In genomic region chr9:128102861-128103588, GRCh38 we compare ENCODE assay signal across 1 cellular context.
TF ChIP-seq lines count a peak whose summit lies in the region.

No MANE protein-coding gene starts in this region.

TF ChIP-seq in HepG2, 621 proteins besides CTCF, POLR2A, EP300 and RAD21 (continued from another document and continues in another):
- TF ChIP-seq, protein P1, sequence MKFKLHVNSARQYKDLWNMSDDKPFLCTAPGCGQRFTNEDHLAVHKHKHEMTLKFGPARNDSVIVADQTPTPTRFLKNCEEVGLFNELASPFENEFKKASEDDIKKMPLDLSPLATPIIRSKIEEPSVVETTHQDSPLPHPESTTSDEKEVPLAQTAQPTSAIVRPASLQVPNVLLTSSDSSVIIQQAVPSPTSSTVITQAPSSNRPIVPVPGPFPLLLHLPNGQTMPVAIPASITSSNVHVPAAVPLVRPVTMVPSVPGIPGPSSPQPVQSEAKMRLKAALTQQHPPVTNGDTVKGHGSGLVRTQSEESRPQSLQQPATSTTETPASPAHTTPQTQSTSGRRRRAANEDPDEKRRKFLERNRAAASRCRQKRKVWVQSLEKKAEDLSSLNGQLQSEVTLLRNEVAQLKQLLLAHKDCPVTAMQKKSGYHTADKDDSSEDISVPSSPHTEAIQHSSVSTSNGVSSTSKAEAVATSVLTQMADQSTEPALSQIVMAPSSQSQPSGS (CRISPR knock-in tag; IDR thresholded peaks at IDR 0.05): peak; percentile 97
- peak; percentile 88 for TF ChIP-seq ZMYM3 (CRISPR knock-in tag; IDR thresholded peaks at IDR 0.05)
- peak; percentile 12 for TF ChIP-seq YY1 (IDR thresholded peaks at IDR 0.05; ENCODE audit: insufficient read depth, insufficient replicate concordance, low read depth, low read length)
- TF ChIP-seq, protein P2, sequence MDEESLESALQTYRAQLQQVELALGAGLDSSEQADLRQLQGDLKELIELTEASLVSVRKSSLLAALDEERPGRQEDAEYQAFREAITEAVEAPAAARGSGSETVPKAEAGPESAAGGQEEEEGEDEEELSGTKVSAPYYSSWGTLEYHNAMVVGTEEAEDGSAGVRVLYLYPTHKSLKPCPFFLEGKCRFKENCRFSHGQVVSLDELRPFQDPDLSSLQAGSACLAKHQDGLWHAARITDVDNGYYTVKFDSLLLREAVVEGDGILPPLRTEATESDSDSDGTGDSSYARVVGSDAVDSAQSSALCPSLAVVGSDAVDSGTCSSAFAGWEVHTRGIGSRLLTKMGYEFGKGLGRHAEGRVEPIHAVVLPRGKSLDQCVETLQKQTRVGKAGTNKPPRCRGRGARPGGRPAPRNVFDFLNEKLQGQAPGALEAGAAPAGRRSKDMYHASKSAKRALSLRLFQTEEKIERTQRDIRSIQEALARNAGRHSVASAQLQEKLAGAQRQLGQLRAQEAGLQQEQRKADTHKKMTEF (CRISPR knock-in tag; IDR thresholded peaks at IDR 0.05): peak; percentile 98
- TF ChIP-seq ZNF547 (CRISPR knock-in tag; IDR thresholded peaks at IDR 0.05): peak; percentile 93; the same call in 1 of the 2 replicates
- peak; percentile 91 for TF ChIP-seq ZNF296 (CRISPR knock-in tag; conservative IDR thresholded peaks at IDR 0.05)
- peak; percentile 80 for TF ChIP-seq ZKSCAN8 (CRISPR knock-in tag; IDR thresholded peaks at IDR 0.05; ENCODE audit: borderline replicate concordance)
- TF ChIP-seq MTA3 (CRISPR knock-in tag; IDR thresholded peaks at IDR 0.05): no peak
- TF ChIP-seq ZNF20 (CRISPR knock-in tag; IDR thresholded peaks at IDR 0.05): no peak
- peak; percentile 82 for TF ChIP-seq UBTF (CRISPR knock-in tag; IDR thresholded peaks at IDR 0.05)
- TF ChIP-seq, protein P3, sequence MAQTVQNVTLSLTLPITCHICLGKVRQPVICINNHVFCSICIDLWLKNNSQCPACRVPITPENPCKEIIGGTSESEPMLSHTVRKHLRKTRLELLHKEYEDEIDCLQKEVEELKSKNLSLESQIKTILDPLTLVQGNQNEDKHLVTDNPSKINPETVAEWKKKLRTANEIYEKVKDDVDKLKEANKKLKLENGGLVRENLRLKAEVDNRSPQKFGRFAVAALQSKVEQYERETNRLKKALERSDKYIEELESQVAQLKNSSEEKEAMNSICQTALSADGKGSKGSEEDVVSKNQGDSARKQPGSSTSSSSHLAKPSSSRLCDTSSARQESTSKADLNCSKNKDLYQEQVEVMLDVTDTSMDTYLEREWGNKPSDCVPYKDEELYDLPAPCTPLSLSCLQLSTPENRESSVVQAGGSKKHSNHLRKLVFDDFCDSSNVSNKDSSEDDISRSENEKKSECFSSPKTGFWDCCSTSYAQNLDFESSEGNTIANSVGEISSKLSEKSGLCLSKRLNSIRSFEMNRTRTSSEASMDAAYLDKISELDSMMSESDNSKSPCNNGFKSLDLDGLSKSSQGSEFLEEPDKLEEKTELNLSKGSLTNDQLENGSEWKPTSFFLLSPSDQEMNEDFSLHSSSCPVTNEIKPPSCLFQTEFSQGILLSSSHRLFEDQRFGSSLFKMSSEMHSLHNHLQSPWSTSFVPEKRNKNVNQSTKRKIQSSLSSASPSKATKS (CRISPR knock-in tag; IDR thresholded peaks at IDR 0.05): no peak
- no peak; the same call in 1 of the 2 replicates for TF ChIP-seq ZNF724P (CRISPR knock-in tag; IDR thresholded peaks at IDR 0.05; ENCODE audit: borderline replicate concordance)
- peak; percentile 96 for TF ChIP-seq KDM5B (CRISPR knock-in tag; IDR thresholded peaks at IDR 0.05; ENCODE audit: borderline replicate concordance)
- no peak for TF ChIP-seq SP1 (IDR thresholded peaks at IDR 0.05)
- 0 out of 2 replicates have a peak, but pooled peaks have one; percentile 30 for TF ChIP-seq SP1 (CRISPR knock-in tag; IDR thresholded peaks at IDR 0.05)
- TF ChIP-seq THRA (CRISPR knock-in tag; IDR thresholded peaks at IDR 0.05; ENCODE audit: borderline replicate concordance): peak; percentile 98
- no peak for TF ChIP-seq RAD51 (IDR thresholded peaks at IDR 0.05; ENCODE audit: borderline replicate concordance)
- TF ChIP-seq GMEB1 (CRISPR knock-in tag; IDR thresholded peaks at IDR 0.05; ENCODE audit: borderline replicate concordance): peak; percentile 80; the same call in 1 of the 2 replicates
- peak; percentile 89; the same call in 1 of the 2 replicates for TF ChIP-seq ZNF333 (CRISPR knock-in tag; IDR thresholded peaks at IDR 0.05; ENCODE audit: borderline replicate concordance)
- peak; percentile 80 for TF ChIP-seq ZNF253 (CRISPR knock-in tag; IDR thresholded peaks at IDR 0.05; ENCODE audit: borderline replicate concordance)
- no peak for TF ChIP-seq ADNP (CRISPR knock-in tag; IDR thresholded peaks at IDR 0.05)
- TF ChIP-seq ZMYM2 (CRISPR knock-in tag; IDR thresholded peaks at IDR 0.05): peak; percentile 89
- TF ChIP-seq SNAI1 (CRISPR knock-in tag; IDR thresholded peaks at IDR 0.05; ENCODE audit: borderline replicate concordance): 0 out of 2 replicates have a peak, but pooled peaks have one; percentile 79
- TF ChIP-seq, protein P4, sequence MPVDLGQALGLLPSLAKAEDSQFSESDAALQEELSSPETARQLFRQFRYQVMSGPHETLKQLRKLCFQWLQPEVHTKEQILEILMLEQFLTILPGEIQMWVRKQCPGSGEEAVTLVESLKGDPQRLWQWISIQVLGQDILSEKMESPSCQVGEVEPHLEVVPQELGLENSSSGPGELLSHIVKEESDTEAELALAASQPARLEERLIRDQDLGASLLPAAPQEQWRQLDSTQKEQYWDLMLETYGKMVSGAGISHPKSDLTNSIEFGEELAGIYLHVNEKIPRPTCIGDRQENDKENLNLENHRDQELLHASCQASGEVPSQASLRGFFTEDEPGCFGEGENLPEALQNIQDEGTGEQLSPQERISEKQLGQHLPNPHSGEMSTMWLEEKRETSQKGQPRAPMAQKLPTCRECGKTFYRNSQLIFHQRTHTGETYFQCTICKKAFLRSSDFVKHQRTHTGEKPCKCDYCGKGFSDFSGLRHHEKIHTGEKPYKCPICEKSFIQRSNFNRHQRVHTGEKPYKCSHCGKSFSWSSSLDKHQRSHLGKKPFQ (CRISPR knock-in tag; IDR thresholded peaks at IDR 0.05; ENCODE audit: insufficient replicate concordance): peak; percentile 97
- TF ChIP-seq, protein P5, sequence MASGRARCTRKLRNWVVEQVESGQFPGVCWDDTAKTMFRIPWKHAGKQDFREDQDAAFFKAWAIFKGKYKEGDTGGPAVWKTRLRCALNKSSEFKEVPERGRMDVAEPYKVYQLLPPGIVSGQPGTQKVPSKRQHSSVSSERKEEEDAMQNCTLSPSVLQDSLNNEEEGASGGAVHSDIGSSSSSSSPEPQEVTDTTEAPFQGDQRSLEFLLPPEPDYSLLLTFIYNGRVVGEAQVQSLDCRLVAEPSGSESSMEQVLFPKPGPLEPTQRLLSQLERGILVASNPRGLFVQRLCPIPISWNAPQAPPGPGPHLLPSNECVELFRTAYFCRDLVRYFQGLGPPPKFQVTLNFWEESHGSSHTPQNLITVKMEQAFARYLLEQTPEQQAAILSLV (CRISPR knock-in tag; IDR thresholded peaks at IDR 0.05; ENCODE audit: borderline replicate concordance): peak; percentile 90
- no peak for TF ChIP-seq SRF (IDR thresholded peaks at IDR 0.05; ENCODE audit: low read depth, low read length)
- TF ChIP-seq ZNF317 (CRISPR knock-in tag; IDR thresholded peaks at IDR 0.05): peak; percentile 87
- TF ChIP-seq LCORL (IDR thresholded peaks at IDR 0.05): no peak
- TF ChIP-seq LCORL (CRISPR knock-in tag; IDR thresholded peaks at IDR 0.05): peak; percentile 97
- TF ChIP-seq ZSCAN31 (CRISPR knock-in tag; IDR thresholded peaks at IDR 0.05; ENCODE audit: low read depth): peak; percentile 97
- TF ChIP-seq MAFG (CRISPR knock-in tag; IDR thresholded peaks at IDR 0.05): no peak
- no peak for TF ChIP-seq SMARCC2 (IDR thresholded peaks at IDR 0.05)
- TF ChIP-seq ZNF629 (CRISPR knock-in tag; conservative IDR thresholded peaks at IDR 0.05): peak; percentile 65
- TF ChIP-seq MXI1 (IDR thresholded peaks at IDR 0.05; ENCODE audit: borderline replicate concordance, low read depth, low read length): peak; percentile 95; the same call in 2 of the 3 replicates
- TF ChIP-seq, protein P6, sequence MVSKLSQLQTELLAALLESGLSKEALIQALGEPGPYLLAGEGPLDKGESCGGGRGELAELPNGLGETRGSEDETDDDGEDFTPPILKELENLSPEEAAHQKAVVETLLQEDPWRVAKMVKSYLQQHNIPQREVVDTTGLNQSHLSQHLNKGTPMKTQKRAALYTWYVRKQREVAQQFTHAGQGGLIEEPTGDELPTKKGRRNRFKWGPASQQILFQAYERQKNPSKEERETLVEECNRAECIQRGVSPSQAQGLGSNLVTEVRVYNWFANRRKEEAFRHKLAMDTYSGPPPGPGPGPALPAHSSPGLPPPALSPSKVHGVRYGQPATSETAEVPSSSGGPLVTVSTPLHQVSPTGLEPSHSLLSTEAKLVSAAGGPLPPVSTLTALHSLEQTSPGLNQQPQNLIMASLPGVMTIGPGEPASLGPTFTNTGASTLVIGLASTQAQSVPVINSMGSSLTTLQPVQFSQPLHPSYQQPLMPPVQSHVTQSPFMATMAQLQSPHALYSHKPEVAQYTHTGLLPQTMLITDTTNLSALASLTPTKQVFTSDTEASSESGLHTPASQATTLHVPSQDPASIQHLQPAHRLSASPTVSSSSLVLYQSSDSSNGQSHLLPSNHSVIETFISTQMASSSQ (IDR thresholded peaks at IDR 0.05; ENCODE audit: low read depth): peak; percentile 59; the same call in 1 of the 2 replicates
- TF ChIP-seq, protein P6 (CRISPR knock-in tag; IDR thresholded peaks at IDR 0.05; ENCODE audit: borderline replicate concordance): peak; percentile 90
- peak; percentile 94 for TF ChIP-seq ZNF747 (CRISPR knock-in tag; IDR thresholded peaks at IDR 0.05; ENCODE audit: borderline replicate concordance)
- TF ChIP-seq, protein P7, sequence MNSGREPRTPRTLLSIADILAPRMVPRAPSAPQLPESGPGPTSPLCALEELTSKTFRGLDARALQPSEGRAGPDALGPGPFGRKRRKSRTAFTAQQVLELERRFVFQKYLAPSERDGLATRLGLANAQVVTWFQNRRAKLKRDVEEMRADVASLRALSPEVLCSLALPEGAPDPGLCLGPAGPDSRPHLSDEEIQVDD (CRISPR knock-in tag; IDR thresholded peaks at IDR 0.05; ENCODE audit: borderline replicate concordance): peak; percentile 82; the same call in 1 of the 2 replicates
- TF ChIP-seq ZFP36L2 (CRISPR knock-in tag; IDR thresholded peaks at IDR 0.05): 0 out of 2 replicates have a peak, but pooled peaks have one; percentile 78
- peak; percentile 99 for TF ChIP-seq RXRA (CRISPR knock-in tag; IDR thresholded peaks at IDR 0.05)
- peak; percentile 92 for TF ChIP-seq SIX1 (CRISPR knock-in tag; IDR thresholded peaks at IDR 0.05; ENCODE audit: borderline replicate concordance)
- TF ChIP-seq ZNF292 (CRISPR knock-in tag; IDR thresholded peaks at IDR 0.05; ENCODE audit: borderline replicate concordance, low read depth): peak; percentile 96
- peak; percentile 98 for TF ChIP-seq CEBPB (IDR thresholded peaks at IDR 0.05; ENCODE audit: borderline replicate concordance, low read depth, low read length)
- no peak for TF ChIP-seq ZNF251 (CRISPR knock-in tag; IDR thresholded peaks at IDR 0.05)
- TF ChIP-seq ARNTL (CRISPR knock-in tag; IDR thresholded peaks at IDR 0.05): peak; percentile 100
- TF ChIP-seq FOXK1 (CRISPR knock-in tag; IDR thresholded peaks at IDR 0.05; ENCODE audit: borderline replicate concordance, low read depth): peak; percentile 80; the same call in 1 of the 2 replicates
- peak; percentile 98 for TF ChIP-seq NPAS2 (CRISPR knock-in tag; IDR thresholded peaks at IDR 0.05; ENCODE audit: borderline replicate concordance)
- TF ChIP-seq ZNF768 (CRISPR knock-in tag; IDR thresholded peaks at IDR 0.05): peak; percentile 46
- no peak for TF ChIP-seq FOXK2 (IDR thresholded peaks at IDR 0.05)
